ENCODE assay signal across 22 cellular contexts in the genomic region with DNA sequence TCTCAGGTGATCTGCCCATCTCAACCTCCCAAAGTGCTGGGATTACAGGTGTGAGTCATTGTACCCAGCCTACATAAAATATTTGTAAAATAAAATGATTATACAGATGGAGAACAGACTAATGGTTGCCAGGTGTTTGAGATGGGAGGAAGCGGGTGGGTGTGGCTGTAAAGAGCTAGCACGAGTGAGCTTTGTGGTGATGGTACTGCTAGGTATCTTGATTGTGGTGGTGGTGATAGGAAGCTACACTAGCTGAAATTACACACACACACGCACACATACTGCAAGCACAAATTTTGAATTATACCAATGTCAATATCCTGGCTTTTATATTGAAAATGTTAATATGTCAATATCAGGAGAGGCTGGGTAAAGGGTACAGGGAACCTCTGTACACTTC. TPM values are rescaled to one million over a fixed set of nuclear protein-coding genes. Genes with fewer than 3 reads are reported as not detected.
DNase-seq lines count a peak whose midpoint lies in the region; ATAC-seq and TF ChIP-seq lines count a peak whose summit lies in the region.
"Had no signal": no experiment of that assay in that cellular context is flagged by ENCODE, and none has a peak within 500 bp of the region (broad histone marks: within the 10 kb centered on the region; RNA-seq: fewer than 3 reads in every experiment).

No MANE protein-coding gene starts in this region.

- ATAC-seq in psoas muscle: no peak
- no peak for ATAC-seq in GM23338
- no peak for ATAC-seq in Right ventricle myocardium inferior
- ATAC-seq: A549 had no signal

- H3K36me3 Mint-ChIP-seq in activated CD4-positive, alpha-beta T cell treated with anti-CD3 and anti-CD28 coated beads, Interleukin-2, amount 10 ng/mL, durations not matched to agents 7 days and 5 days (ENCODE audit: low read depth): no peaks in the 10 kb centered on the region
- H3K36me3 Mint-ChIP-seq in GM23338 (ENCODE audit: low read depth): peaks cover 2% of the 10 kb centered on the region; the same call in 1 of the 3 replicates
- H3K36me3 Mint-ChIP-seq: CD14-positive monocyte had no signal

- no peaks in the 10 kb centered on the region for H3K79me2 ChIP-seq in GM23338 (replicated peaks; ENCODE audit: insufficient read depth)

- no peaks in the 10 kb centered on the region for H4K20me1 ChIP-seq in GM23338 (replicated peaks; ENCODE audit: insufficient read depth)
- H4K20me1 ChIP-seq: BLaER1 treated with 17β-estradiol and CSF1 and Interleukin-3, amounts not matched to agents 10 nM and 100 nM had no signal

- no peak for TF ChIP-seq POLR2A in adrenal gland (IDR thresholded peaks at IDR 0.05)

- H3K9me3 ChIP-seq in psoas muscle (no peaks in the 10 kb centered on the region), adrenal gland (replicated peaks in 1 of 3) (no peaks in the 10 kb centered on the region)
- H3K9me3 ChIP-seq: BE2C had no signal

- CTCF ChIA-PET in activated CD4-positive, alpha-beta T cell treated with anti-CD3 and anti-CD28 coated beads, Interleukin-2, amount 10 ng/mL, durations not matched to agents 7 days and 5 days (lab: Charles Lee): no interaction called here

- 82 to 92% (median 82%) methylated on average over 3 of the region's 3 CpGs for WGBS in psoas muscle, 3 donors
- 83 to 89% (median 86%) methylated on average over 3 of the region's 3 CpGs for WGBS in adrenal gland, 4 donors

- H3K4me1 ChIP-seq in psoas muscle: peaks cover 14% of the 10 kb centered on the region
- no peaks in the 10 kb centered on the region; the same call in 1 of the 2 replicates for H3K4me1 ChIP-seq in GM23338 (ENCODE audit: insufficient read depth)
- no peaks in the 10 kb centered on the region for H3K4me1 ChIP-seq in adrenal gland (replicated peaks in 1 of 2)
- H3K4me1 ChIP-seq: A549, BE2C had no signal

- no peaks in the 10 kb centered on the region for H3K36me3 ChIP-seq in psoas muscle (ENCODE audit: insufficient read depth in 1 of 2, low read depth in 1 of 2)
- H3K36me3 ChIP-seq in GM23338 (ENCODE audit: insufficient read depth): no peaks in the 10 kb centered on the region
- H3K36me3 ChIP-seq in adrenal gland (replicated peaks in 1 of 2): no peaks in the 10 kb centered on the region
- H3K36me3 ChIP-seq: BE2C; BLaER1 treated with 17β-estradiol and CSF1 and Interleukin-3, amounts not matched to agents 10 nM and 100 nM had no signal

- H3K9me3 Mint-ChIP-seq in activated CD4-positive, alpha-beta T cell treated with anti-CD3 and anti-CD28 coated beads, Interleukin-2, amount 10 ng/mL, durations not matched to agents 7 days and 5 days: peaks cover 7% of the 10 kb centered on the region
- H3K9me3 Mint-ChIP-seq in GM23338: no peaks in the 10 kb centered on the region; the same call in 1 of the 3 replicates
- H3K9me3 Mint-ChIP-seq: CD4-positive, alpha-beta T cell had no signal

- peak overlapping the region; percentile 68 for H3K27ac ChIP-seq in psoas muscle
- H3K27ac ChIP-seq in GM23338 (ENCODE audit: low read depth): no peak overlapping the region
- H3K27ac ChIP-seq in adrenal gland: no peak overlapping the region
- H3K27ac ChIP-seq: 22Rv1; A549; BLaER1 treated with 17β-estradiol and CSF1 and Interleukin-3, amounts not matched to agents 10 nM and 100 nM had no signal

- H3K4me3 ChIP-seq in psoas muscle: no peak overlapping the region
- H3K4me3 ChIP-seq in GM23338: no peak overlapping the region
- no peak overlapping the region for H3K4me3 ChIP-seq in adrenal gland
- H3K4me3 ChIP-seq: A549; BLaER1 treated with 17β-estradiol and CSF1 and Interleukin-3, amounts not matched to agents 10 nM and 100 nM had no signal

- H3K27me3 ChIP-seq in psoas muscle (ENCODE audit: insufficient read depth in 3 of 3, low read length in 2 of 3) (no peaks in the 10 kb centered on the region), GM23338 (ENCODE audit: insufficient read depth) (peaks cover 6% of the 10 kb centered on the region; the same call in 1 of the 2 replicates), adrenal gland (no peaks in the 10 kb centered on the region)
- H3K27me3 ChIP-seq: BE2C; BLaER1 treated with 17β-estradiol and CSF1 and Interleukin-3, amounts not matched to agents 10 nM and 100 nM had no signal

- intact Hi-C loops in psoas muscle (cut with DNase I): no loop called here
- intact Hi-C loops in Right ventricle myocardium inferior (cut with DNase I): no loop called here
- intact Hi-C loops in adrenal gland (cut with DNase I): no loop called here

- TF ChIP-seq CTCF in psoas muscle (IDR thresholded peaks at IDR 0.05) (no peak), GM23338 (conservative IDR thresholded peaks at IDR 0.05; ENCODE audit: low read depth in 2 of 2) (no peak), adrenal gland (IDR thresholded peaks at IDR 0.05) (no peak)

- H3K4me1 Mint-ChIP-seq in activated CD4-positive, alpha-beta T cell treated with anti-CD3 and anti-CD28 coated beads, Interleukin-2, amount 10 ng/mL, durations not matched to agents 7 days and 5 days: peaks cover 7% of the 10 kb centered on the region
- H3K4me1 Mint-ChIP-seq in GM23338: no peaks in the 10 kb centered on the region
- H3K4me1 Mint-ChIP-seq: CD14-positive monocyte had no signal

- no peak overlapping the region for H3K27ac Mint-ChIP-seq in activated CD4-positive, alpha-beta T cell treated with anti-CD3 and anti-CD28 coated beads, Interleukin-2, amount 10 ng/mL, durations not matched to agents 7 days and 5 days
- no peak overlapping the region for H3K27ac Mint-ChIP-seq in GM23338
- H3K27ac Mint-ChIP-seq: CD14-positive monocyte; CD4-positive, alpha-beta T cell; CD8-positive, alpha-beta memory T cell had no signal

- H3F3A ChIP-seq in GM23338 (replicated peaks; ENCODE audit: low read depth): no peaks in the 10 kb centered on the region

- POLR2A ChIA-PET in activated CD4-positive, alpha-beta T cell treated with anti-CD3 and anti-CD28 coated beads, Interleukin-2, amount 10 ng/mL, durations not matched to agents 7 days and 5 days (lab: Charles Lee): no interaction called here

- no peak overlapping the region for H3K4me3 Mint-ChIP-seq in activated CD4-positive, alpha-beta T cell treated with anti-CD3 and anti-CD28 coated beads, Interleukin-2, amount 10 ng/mL, durations not matched to agents 7 days and 5 days
- no peak overlapping the region for H3K4me3 Mint-ChIP-seq in GM23338
- H3K4me3 Mint-ChIP-seq: CD14-positive monocyte; CD4-positive, alpha-beta T cell; CD8-positive, alpha-beta memory T cell had no signal

- no peaks in the 10 kb centered on the region for H3K27me3 Mint-ChIP-seq in activated CD4-positive, alpha-beta T cell treated with anti-CD3 and anti-CD28 coated beads, Interleukin-2, amount 10 ng/mL, durations not matched to agents 7 days and 5 days
- peaks cover 2% of the 10 kb centered on the region for H3K27me3 Mint-ChIP-seq in GM23338 (ENCODE audit: insufficient read depth, low read depth, poor library complexity)
- H3K27me3 Mint-ChIP-seq: CD4-positive, alpha-beta T cell; CD8-positive, alpha-beta memory T cell had no signal

- no peak overlapping the region for H2AFZ ChIP-seq in GM23338

- no peak overlapping the region for H3K4me2 ChIP-seq in GM23338
- H3K4me2 ChIP-seq: A549; BLaER1 treated with 17β-estradiol and CSF1 and Interleukin-3, amounts not matched to agents 10 nM and 100 nM had no signal

- peak; percentile 14 for DNase-seq in activated CD4-positive, alpha-beta T cell treated with anti-CD3 and anti-CD28 coated beads, Interleukin-2, amount 10 ng/mL, durations not matched to agents 7 days and 5 days
- DNase-seq in activated CD4-positive, alpha-beta T cell treated with anti-CD3 and anti-CD28 coated beads for 48 hours: no peak
- DNase-seq in SW480 (ENCODE audit: low spot score) (peak; percentile 47), psoas muscle (no peak), GM23338 (ENCODE audit: low spot score) (no peak), Right ventricle myocardium inferior (ENCODE audit: missing footprints) (no peak), adrenal gland (no peak)
- DNase-seq: ACHN; AML-193; BE2C; CD4-positive, alpha-beta T cell; CD8-positive, alpha-beta memory T cell; DMS 273 treated with DMSO at 0.1 percent for 48 hours; DMS79; GF-D8; H7; HCEC 1CT had no signal

- no peaks in the 10 kb centered on the region for H3K9me2 ChIP-seq in GM23338 (ENCODE audit: insufficient read depth)

TF ChIP-seq in GM23338, 12 proteins besides CTCF, POLR2A, EP300 and RAD21 (continues in another document):
- TF ChIP-seq, protein P1, sequence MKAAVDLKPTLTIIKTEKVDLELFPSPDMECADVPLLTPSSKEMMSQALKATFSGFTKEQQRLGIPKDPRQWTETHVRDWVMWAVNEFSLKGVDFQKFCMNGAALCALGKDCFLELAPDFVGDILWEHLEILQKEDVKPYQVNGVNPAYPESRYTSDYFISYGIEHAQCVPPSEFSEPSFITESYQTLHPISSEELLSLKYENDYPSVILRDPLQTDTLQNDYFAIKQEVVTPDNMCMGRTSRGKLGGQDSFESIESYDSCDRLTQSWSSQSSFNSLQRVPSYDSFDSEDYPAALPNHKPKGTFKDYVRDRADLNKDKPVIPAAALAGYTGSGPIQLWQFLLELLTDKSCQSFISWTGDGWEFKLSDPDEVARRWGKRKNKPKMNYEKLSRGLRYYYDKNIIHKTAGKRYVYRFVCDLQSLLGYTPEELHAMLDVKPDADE (IDR thresholded peaks at IDR 0.05): no peak
- TF ChIP-seq STAT1 (IDR thresholded peaks at IDR 0.05; ENCODE audit: unreplicated experiment) (no peak), NANOG (IDR thresholded peaks at IDR 0.05; ENCODE audit: borderline replicate concordance) (no peak), ZNF331 (CRISPR knock-in tag; IDR thresholded peaks at IDR 0.05; ENCODE audit: low read depth) (no peak), ZNF114 (CRISPR knock-in tag; IDR thresholded peaks at IDR 0.05) (no peak), EZH2phosphoT487 (IDR thresholded peaks at IDR 0.05; ENCODE audit: unreplicated experiment) (no peak)

RNA-seq across cellular contexts. Expression of a gene that starts 5.4 kb away (rescaled TPM):
- total RNA-seq in activated CD4-positive, alpha-beta T cell treated with anti-CD3 and anti-CD28 coated beads, Interleukin-2, amount 10 ng/mL, durations not matched to agents 7 days and 5 days: not detected
- total RNA-seq in psoas muscle: 1 to 10 TPM; 4.6 to 8.5 (median 6.7) TPM
- polyA plus RNA-seq in psoas muscle: 10 to 100 TPM in 2 of 3 donors, 1 to 10 TPM in 1; 3.8 to 16.9 (median 12.4) TPM
- not detected in 2 replicates for total RNA-seq in GM23338 (2014; rRNA removed; shearing (Covaris generic))
- polyA plus RNA-seq in GM23338 (2016; fragmentation: Nextera tagmentation; extraction: Ambion mirVana): not detected in 2 replicates
- total RNA-seq in Right ventricle myocardium inferior: 0.57 TPM
- total RNA-seq in adrenal gland: not detected
- under 1 TPM in 1 of 3 donors, not detected in 2; 0.10 TPM for polyA plus RNA-seq in adrenal gland
- total RNA-seq: CD4-positive, alpha-beta T cell; CD8-positive, alpha-beta memory T cell; Daoy; H7 had no signal
- polyA plus RNA-seq: A549; CD14-positive monocyte; CD8-positive, alpha-beta memory T cell had no signal

Comparison
In these comparisons a context has a peak if more than half of its experiments do, and no peak if none do; other contexts are left out.
1. DNase-seq: peak in activated CD4-positive, alpha-beta T cell treated with anti-CD3 and anti-CD28 coated beads, Interleukin-2, amount 10 ng/mL, durations not matched to agents 7 days and 5 days (single experiment) and SW480 (single experiment); none in activated CD4-positive, alpha-beta T cell treated with anti-CD3 and anti-CD28 coated beads for 48 hours (single experiment), psoas muscle (0 of 2), GM23338 (single experiment), Right ventricle myocardium inferior (single experiment) and adrenal gland (0 of 7).